Comparison of ENCODE assay signal across 15 cellular contexts in the genomic region with DNA sequence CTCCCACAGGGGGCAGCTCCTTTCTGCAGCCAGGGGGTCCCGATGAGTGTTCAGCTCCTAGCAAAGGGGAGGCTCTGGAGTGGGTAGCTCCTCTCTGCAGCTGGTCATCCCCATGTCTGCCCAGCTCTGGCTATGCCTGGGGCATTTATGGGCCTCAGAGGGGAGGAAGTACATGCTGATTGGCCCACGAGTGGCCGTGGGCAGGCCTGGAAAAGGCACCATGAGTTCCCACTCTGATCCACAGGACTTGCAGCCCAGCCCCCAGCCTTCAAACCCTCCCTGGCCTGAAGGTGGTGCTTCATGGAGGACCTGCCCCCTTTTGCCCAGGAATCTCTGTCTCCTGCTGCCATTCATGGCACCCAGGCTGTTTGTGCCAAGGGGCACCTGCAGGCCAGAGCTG.
A peak's percentile ranks its signal among the peaks of the same experiment; 100 is the strongest.
DNase-seq lines count a peak whose midpoint lies in the region; ATAC-seq and TF ChIP-seq lines count a peak whose summit lies in the region.
"Had no signal": no experiment of that assay in that cellular context is flagged by ENCODE, and none has a peak within 500 bp of the region (broad histone marks: within the 10 kb centered on the region; RNA-seq: fewer than 3 reads in every experiment).

No MANE protein-coding gene starts in this region.

- H4K20me1 ChIP-seq in osteoblast (ENCODE audit: insufficient read depth, low read length): no peaks in the 10 kb centered on the region

- H3K4me2 ChIP-seq in osteoblast (ENCODE audit: insufficient read depth, low read length): no peak overlapping the region

- intact Hi-C loops in spleen (cut with DNase I; ENCODE audit: low total_unique reads): no loop called here
- intact Hi-C loops in CD4-positive, alpha-beta T cell (cut with DNase I, micrococcal nuclease): loop anchor here in 1 of 2 experiments (5.0 kb wide), 1 partner anchor 272 kb away; no protein-coding TSS in a partner anchor

- H3K4me1 ChIP-seq in osteoblast (ENCODE audit: insufficient read depth, low read length) (no peaks in the 10 kb centered on the region), spleen (no peaks in the 10 kb centered on the region)

- no peak overlapping the region for H2AFZ ChIP-seq in osteoblast (ENCODE audit: low read length)
- H2AFZ ChIP-seq: GM23248 had no signal

- DNase-seq in NB4 (ENCODE audit: low read depth) (peak; percentile 41), WTC11 (ENCODE audit: low spot score) (peak; percentile 4), osteoblast (ENCODE audit: insufficient read length, low spot score, missing footprints) (peak; percentile 23), spleen (peak; percentile 58), immature natural killer cell (no peak), NCI-H524 treated with DMSO at 0.1 percent for 48 hours (lab: John Stamatoyannopoulos, UW) (no peak)
- no peak for DNase-seq in CD4-positive, alpha-beta T cell
- DNase-seq: CD4-positive, CD25-positive, alpha-beta regulatory T cell; CD8-positive, alpha-beta memory T cell; DMS 273 treated with DMSO at 0.1 percent for 48 hours; DMS79 treated with DMSO at 0.1 percent for 48 hours; GM23248; HCEC 1CT had no signal

- TF ChIP-seq POLR2A in NB4 (IDR thresholded peaks at IDR 0.05; ENCODE audit: extremely low read depth, insufficient read length) (no peak), spleen (IDR thresholded peaks at IDR 0.05) (no peak)

- ATAC-seq in WTC11 (no peak), HG03432 (IDR thresholded peaks at IDR 0.05; ENCODE audit: unreplicated experiment) (no peak)
- no peak for ATAC-seq in CD4-positive, alpha-beta T cell (ENCODE audit: poor library complexity)

- CTCF ChIA-PET in WTC11 (lab: Charles Lee): interaction anchor here (0.8 kb wide), 1 partner anchor 131 kb away, joined by 3 read pairs; no protein-coding TSS in a partner anchor
- CTCF ChIA-PET in CD4-positive, alpha-beta T cell (lab: Charles Lee): no interaction called here

- POLR2A ChIA-PET in WTC11 (lab: Charles Lee): no interaction called here
- POLR2A ChIA-PET in CD4-positive, alpha-beta T cell (lab: Charles Lee): no interaction called here

- H3K27ac ChIP-seq in osteoblast (ENCODE audit: low read depth, low read length) (no peak overlapping the region), spleen (no peak overlapping the region)
- no peak overlapping the region for H3K27ac ChIP-seq in CD4-positive, alpha-beta T cell (ENCODE audit: low read depth, low read length)
- H3K27ac ChIP-seq: C4-2B, GM23248 had no signal

- H3K27me3 Mint-ChIP-seq in WTC11 (ENCODE audit: low read depth): peaks cover 93% of the 10 kb centered on the region
- H3K27me3 Mint-ChIP-seq in immature natural killer cell (ENCODE audit: low read depth in 3 of 3): peaks cover 0 to 5% (median 1%) of the 10 kb centered on the region in 3 donors
- H3K27me3 Mint-ChIP-seq in CD4-positive, alpha-beta T cell: no peaks in the 10 kb centered on the region

- H3K79me2 ChIP-seq in osteoblast (ENCODE audit: insufficient read depth, low read length): no peaks in the 10 kb centered on the region

- H3K36me3 ChIP-seq in osteoblast (ENCODE audit: insufficient read depth, low read length) (no peaks in the 10 kb centered on the region), spleen (no peaks in the 10 kb centered on the region)

- no peaks in the 10 kb centered on the region for H3K27me3 ChIP-seq in osteoblast (ENCODE audit: insufficient read depth, low read length)
- H3K27me3 ChIP-seq in spleen (replicated peaks in 1 of 7): peaks cover 0 to 30% (median 0%) of the 10 kb centered on the region in 7 donors
- no peaks in the 10 kb centered on the region for H3K27me3 ChIP-seq in CD4-positive, alpha-beta T cell (ENCODE audit: control insufficient read depth, insufficient read depth, low read length)

- H3K9me3 Mint-ChIP-seq in WTC11 (peaks cover 18% of the 10 kb centered on the region), immature natural killer cell (peaks cover 0 to 6% (median 0%) of the 10 kb centered on the region in 6 donors)
- H3K9me3 Mint-ChIP-seq in CD4-positive, alpha-beta T cell: no peaks in the 10 kb centered on the region

- no peak overlapping the region for H3K4me3 ChIP-seq in NB4 (ENCODE audit: low read depth, low read length)
- no peak overlapping the region for H3K4me3 ChIP-seq in osteoblast (ENCODE audit: insufficient read depth, low read length)
- H3K4me3 ChIP-seq in spleen: no peak overlapping the region
- H3K4me3 ChIP-seq: GM23248 had no signal

- H3K4me1 Mint-ChIP-seq in WTC11: no peaks in the 10 kb centered on the region
- no peaks in the 10 kb centered on the region for H3K4me1 Mint-ChIP-seq in immature natural killer cell
- H3K4me1 Mint-ChIP-seq in CD4-positive, alpha-beta T cell (ENCODE audit: low read depth): peaks cover 6% of the 10 kb centered on the region
- H3K4me1 Mint-ChIP-seq: CD8-positive, alpha-beta memory T cell had no signal

- H3K36me3 Mint-ChIP-seq in WTC11 (peaks cover 14% of the 10 kb centered on the region), immature natural killer cell (no peaks in the 10 kb centered on the region)
- no peaks in the 10 kb centered on the region for H3K36me3 Mint-ChIP-seq in CD4-positive, alpha-beta T cell (ENCODE audit: low read depth)
- H3K36me3 Mint-ChIP-seq: CD4-positive, CD25-positive, alpha-beta regulatory T cell; CD8-positive, alpha-beta memory T cell had no signal

- TF ChIP-seq CTCF in NB4 (IDR thresholded peaks at IDR 0.05; ENCODE audit: low read depth, low read length): no peak
- no peak for TF ChIP-seq CTCF in WTC11 (IDR thresholded peaks at IDR 0.05)
- TF ChIP-seq CTCF in osteoblast (IDR thresholded peaks at IDR 0.05; ENCODE audit: extremely low read depth, low read depth, low read length): no peak
- no peak for TF ChIP-seq CTCF in spleen (IDR thresholded peaks at IDR 0.05 in 8 of 11, conservative IDR thresholded peaks at IDR 0.05 in 3 of 11)
- no peak for TF ChIP-seq CTCF in CD4-positive, alpha-beta T cell (IDR thresholded peaks at IDR 0.05)

- H3K27ac Mint-ChIP-seq in WTC11: no peak overlapping the region
- H3K27ac Mint-ChIP-seq in immature natural killer cell: no peak overlapping the region
- no peak overlapping the region for H3K27ac Mint-ChIP-seq in CD4-positive, alpha-beta T cell
- H3K27ac Mint-ChIP-seq: CD4-positive, CD25-positive, alpha-beta regulatory T cell; CD8-positive, alpha-beta memory T cell had no signal

- H3K4me3 Mint-ChIP-seq in WTC11 (no peak overlapping the region), immature natural killer cell (no peak overlapping the region)
- H3K4me3 Mint-ChIP-seq in CD4-positive, alpha-beta T cell: no peak overlapping the region
- H3K4me3 Mint-ChIP-seq: CD4-positive, CD25-positive, alpha-beta regulatory T cell; CD8-positive, alpha-beta memory T cell had no signal

- H3K9me3 ChIP-seq in osteoblast (ENCODE audit: low read depth, low read length) (no peaks in the 10 kb centered on the region), spleen (peaks cover 0 to 15% (median 0%) of the 10 kb centered on the region in 8 donors)
- H3K9me3 ChIP-seq in CD4-positive, alpha-beta T cell (ENCODE audit: control insufficient read depth, low read length): no peaks in the 10 kb centered on the region

- 80 to 92% (median 86%) methylated on average over 1 to 3 of the region's 3 CpGs for WGBS in spleen, 5 donors

TF ChIP-seq in WTC11, 78 proteins besides CTCF, POLR2A, EP300 and RAD21 (continues in another document):
- TF ChIP-seq ESRRA (CRISPR knock-in tag; IDR thresholded peaks at IDR 0.05; ENCODE audit: borderline replicate concordance): no peak
- no peak for TF ChIP-seq HMGA2 (CRISPR knock-in tag; IDR thresholded peaks at IDR 0.05)
- TF ChIP-seq TEAD1 (CRISPR knock-in tag; IDR thresholded peaks at IDR 0.05): no peak
- TF ChIP-seq ERG (CRISPR knock-in tag; IDR thresholded peaks at IDR 0.05): no peak
- TF ChIP-seq NFYB (CRISPR knock-in tag; conservative IDR thresholded peaks at IDR 0.05; ENCODE audit: low read depth): no peak
- TF ChIP-seq, protein P1, sequence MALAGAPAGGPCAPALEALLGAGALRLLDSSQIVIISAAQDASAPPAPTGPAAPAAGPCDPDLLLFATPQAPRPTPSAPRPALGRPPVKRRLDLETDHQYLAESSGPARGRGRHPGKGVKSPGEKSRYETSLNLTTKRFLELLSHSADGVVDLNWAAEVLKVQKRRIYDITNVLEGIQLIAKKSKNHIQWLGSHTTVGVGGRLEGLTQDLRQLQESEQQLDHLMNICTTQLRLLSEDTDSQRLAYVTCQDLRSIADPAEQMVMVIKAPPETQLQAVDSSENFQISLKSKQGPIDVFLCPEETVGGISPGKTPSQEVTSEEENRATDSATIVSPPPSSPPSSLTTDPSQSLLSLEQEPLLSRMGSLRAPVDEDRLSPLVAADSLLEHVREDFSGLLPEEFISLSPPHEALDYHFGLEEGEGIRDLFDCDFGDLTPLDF (CRISPR knock-in tag; IDR thresholded peaks at IDR 0.05): no peak
- no peak for TF ChIP-seq MAX (CRISPR knock-in tag; IDR thresholded peaks at IDR 0.05)
- no peak for TF ChIP-seq ZNF423 (CRISPR knock-in tag; IDR thresholded peaks at IDR 0.05)
- no peak for TF ChIP-seq E2F5 (CRISPR knock-in tag; IDR thresholded peaks at IDR 0.05)
- TF ChIP-seq TEAD4 (CRISPR knock-in tag; IDR thresholded peaks at IDR 0.05): no peak
- TF ChIP-seq MXD4 (CRISPR knock-in tag; IDR thresholded peaks at IDR 0.05; ENCODE audit: borderline replicate concordance): no peak
- no peak for TF ChIP-seq IRF2 (CRISPR knock-in tag; IDR thresholded peaks at IDR 0.05; ENCODE audit: borderline replicate concordance, low read depth)
- TF ChIP-seq TP53 (CRISPR knock-in tag; IDR thresholded peaks at IDR 0.05): no peak

Comparison
In these comparisons a context has a peak if more than half of its experiments do, and no peak if none do; other contexts are left out.
1. DNase-seq: peak in NB4 (single experiment), WTC11 (single experiment), osteoblast (single experiment) and spleen (single experiment); none in immature natural killer cell (0 of 3), CD4-positive, alpha-beta T cell (0 of 10) and NCI-H524 treated with DMSO at 0.1 percent for 48 hours (single experiment).